ENCODE assay signal across 8 cellular contexts in genomic region chr16:11583889-11584565, GRCh38. TPM values are rescaled to one million over a fixed set of nuclear protein-coding genes. Genes with fewer than 3 reads are reported as not detected.
DNase-seq lines count a peak whose midpoint lies in the region; ATAC-seq and TF ChIP-seq lines count a peak whose summit lies in the region.

No MANE protein-coding gene starts in this region.

- WGBS in mammary epithelial cell (ENCODE audit: low coverage, missing lambda C conversion rate), result 8% methylated on average over 7 of the region's 7 CpGs

- H3K27me3 Mint-ChIP-seq in naive thymus-derived CD4-positive, alpha-beta T cell, result peaks cover 0 to 7% (median 0%) of the 10 kb centered on the region in 5 donors
- H3K27me3 Mint-ChIP-seq in Caco-2 (ENCODE audit: insufficient read depth, unreplicated experiment), result no peaks in the 10 kb centered on the region

- H2AFZ ChIP-seq in DND-41 (ENCODE audit: low read depth, low read length) (no peak overlapping the region), Loucy (ENCODE audit: low read length) (no peak overlapping the region; the same call in 1 of the 2 replicates), mammary epithelial cell (ENCODE audit: low read depth, low read length) (no peak overlapping the region)

- H3K36me3 ChIP-seq in DND-41 (ENCODE audit: insufficient read depth, low read length) (no peaks in the 10 kb centered on the region), Loucy (ENCODE audit: insufficient read depth, low read length) (no peaks in the 10 kb centered on the region), mammary epithelial cell (ENCODE audit: insufficient read depth, low read length) (no peaks in the 10 kb centered on the region), Caco-2 (ENCODE audit: control insufficient read depth, insufficient read depth, low read length) (no peaks in the 10 kb centered on the region)
- H3K36me3 ChIP-seq in naive thymus-derived CD4-positive, alpha-beta T cell (ENCODE audit: control insufficient read depth in 2 of 3, insufficient read depth in 3 of 3, low read length in 3 of 3), result no peaks in the 10 kb centered on the region

- peaks cover 31% of the 10 kb centered on the region for H3K4me1 ChIP-seq in DND-41 (ENCODE audit: insufficient read depth, low read length)
- H3K4me1 ChIP-seq in Loucy (ENCODE audit: insufficient read depth, low read length, poor library complexity, severe bottlenecking), result peaks cover 41% of the 10 kb centered on the region
- peaks cover 30% of the 10 kb centered on the region for H3K4me1 ChIP-seq in mammary epithelial cell (ENCODE audit: insufficient read depth, low read length)
- peaks cover 42 to 57% of the 10 kb centered on the region in 2 donors for H3K4me1 ChIP-seq in naive thymus-derived CD4-positive, alpha-beta T cell (ENCODE audit: control insufficient read depth in 2 of 2, insufficient read depth in 2 of 2, low read length in 2 of 2)
- peaks cover 22% of the 10 kb centered on the region for H3K4me1 ChIP-seq in Caco-2

- H3K9ac ChIP-seq in DND-41 (ENCODE audit: low read depth, low read length), result no peak overlapping the region
- H3K9ac ChIP-seq in Loucy (ENCODE audit: low read depth, low read length, poor library complexity, severe bottlenecking), result peak overlapping the region; percentile 67
- H3K9ac ChIP-seq in mammary epithelial cell (ENCODE audit: insufficient read depth, low read length), result peak overlapping the region; percentile 52

- H3K79me2 ChIP-seq in DND-41 (ENCODE audit: insufficient read depth, low read length) (no peaks in the 10 kb centered on the region), Loucy (ENCODE audit: insufficient read depth, low read length) (peaks cover 22% of the 10 kb centered on the region), mammary epithelial cell (ENCODE audit: insufficient read depth, low read length) (peaks cover 82% of the 10 kb centered on the region)

- H3K9me3 Mint-ChIP-seq in naive thymus-derived CD4-positive, alpha-beta T cell, result no peaks in the 10 kb centered on the region
- no peaks in the 10 kb centered on the region for H3K9me3 Mint-ChIP-seq in Caco-2 (ENCODE audit: unreplicated experiment)

- H3K27ac ChIP-seq in DND-41 (ENCODE audit: low read length) (no peak overlapping the region), mammary epithelial cell (ENCODE audit: insufficient read depth, low read depth, low read length) (peak overlapping the region; percentile 13)
- H3K27ac ChIP-seq in naive thymus-derived CD4-positive, alpha-beta T cell (ENCODE audit: low read depth, low read length), result peak overlapping the region; percentile 94

- intact Hi-C loops in mammary epithelial cell (cut with micrococcal nuclease), result loop anchor here (2.0 to 10.0 kb wide), 2 partner anchors 51 to 131 kb away; no protein-coding TSS in a partner anchor
- intact Hi-C loops in naive thymus-derived CD4-positive, alpha-beta T cell (cut with micrococcal nuclease), result loop anchor here (1.0 to 10.0 kb wide), 12 partner anchors 12 to 639 kb away; partner anchors contain the start of genes ZC3H7A (in 2 of the 2), CLEC16A (in 1 of the 2), DEXI (in 1 of the 2) and SOCS1 (in 1 of the 2)
- intact Hi-C loops in Caco-2 (cut with micrococcal nuclease; ENCODE audit: unreplicated experiment), result no loop called here

- H4K20me1 ChIP-seq in DND-41 (ENCODE audit: insufficient read depth, low read length), result no peaks in the 10 kb centered on the region; the same call in 1 of the 2 replicates
- H4K20me1 ChIP-seq in Loucy (ENCODE audit: insufficient read depth, low read length, poor library complexity, severe bottlenecking), result no peaks in the 10 kb centered on the region
- H4K20me1 ChIP-seq in mammary epithelial cell (ENCODE audit: insufficient read depth, low read length), result peaks cover 2% of the 10 kb centered on the region

- H3F3A ChIP-seq in Loucy (ENCODE audit: low read depth), result no peaks in the 10 kb centered on the region

- peaks cover 54 to 73% (median 64%) of the 10 kb centered on the region in 7 donors for H3K4me1 Mint-ChIP-seq in naive thymus-derived CD4-positive, alpha-beta T cell
- no peaks in the 10 kb centered on the region for H3K4me1 Mint-ChIP-seq in Caco-2 (ENCODE audit: low read depth, unreplicated experiment)

- dilution Hi-C loops in mammary epithelial cell (cut with HindIII; ENCODE audit: low sequenced_read_pairs), result no loop called here

- H3K27ac Mint-ChIP-seq in naive thymus-derived CD4-positive, alpha-beta T cell, result peak overlapping the region; percentile 87 to 99 (median 97)
- no peak overlapping the region for H3K27ac Mint-ChIP-seq in Caco-2 (ENCODE audit: unreplicated experiment)

- H3K4me2 ChIP-seq in DND-41 (ENCODE audit: insufficient read depth, low read length) (peak overlapping the region; percentile 7; the same call in 1 of the 2 replicates), Loucy (ENCODE audit: low read depth, low read length, poor library complexity, severe bottlenecking) (peak overlapping the region; percentile 75), mammary epithelial cell (ENCODE audit: insufficient read depth, low read depth, low read length) (peak overlapping the region; percentile 83)

- peaks cover 0 to 14% (median 4%) of the 10 kb centered on the region in 5 donors for H3K36me3 Mint-ChIP-seq in naive thymus-derived CD4-positive, alpha-beta T cell
- H3K36me3 Mint-ChIP-seq in Caco-2 (ENCODE audit: insufficient read depth, unreplicated experiment), result peaks cover 13% of the 10 kb centered on the region

- no peaks in the 10 kb centered on the region for H3K9me2 ChIP-seq in Loucy (replicated peaks; ENCODE audit: low read depth, low read length)

- no peak for TF ChIP-seq CTCF in DND-41 (IDR thresholded peaks at IDR 0.05; ENCODE audit: borderline replicate concordance, extremely low read depth, low read length, poor library complexity, severe bottlenecking)
- no peak for TF ChIP-seq CTCF in Loucy (conservative IDR thresholded peaks at IDR 0.05; ENCODE audit: low read length)
- TF ChIP-seq CTCF in mammary epithelial cell (conservative IDR thresholded peaks at IDR 0.05 in 1 of 2, IDR thresholded peaks at IDR 0.05 in 1 of 2; ENCODE audit: extremely low read depth in 1 of 2, insufficient read depth in 1 of 2, low read depth in 1 of 2, low read length in 2 of 2), result no peak
- no peak for TF ChIP-seq CTCF in Caco-2 (IDR thresholded peaks at IDR 0.05; ENCODE audit: insufficient read depth in 1 of 2, low read depth in 1 of 2, low read length in 1 of 2, severe bottlenecking in 1 of 2, unreplicated experiment in 1 of 2)

- no peak overlapping the region for H3K4me3 ChIP-seq in DND-41 (ENCODE audit: low read depth in 1 of 2, low read length in 2 of 2)
- H3K4me3 ChIP-seq in Loucy (ENCODE audit: low read length, poor library complexity, severe bottlenecking), result peak overlapping the region; percentile 78
- H3K4me3 ChIP-seq in mammary epithelial cell (replicated peaks in 1 of 3; ENCODE audit: insufficient read depth in 1 of 3, low read depth in 2 of 3, low read length in 3 of 3), result peak overlapping the region; percentile 30 to 88 (median 72)
- peak overlapping the region; percentile 88 for H3K4me3 ChIP-seq in naive thymus-derived CD4-positive, alpha-beta T cell (ENCODE audit: low read length)
- H3K4me3 ChIP-seq in Caco-2 (ENCODE audit: low read depth, low read length), result no peak overlapping the region

- peaks cover 30% of the 10 kb centered on the region for H3K27me3 ChIP-seq in DND-41 (ENCODE audit: insufficient read depth, low read length, poor library complexity)
- no peaks in the 10 kb centered on the region for H3K27me3 ChIP-seq in Loucy (ENCODE audit: insufficient read depth, low read length, poor library complexity, severe bottlenecking)
- H3K27me3 ChIP-seq in mammary epithelial cell (ENCODE audit: insufficient read depth, low read length), result no peaks in the 10 kb centered on the region
- H3K27me3 ChIP-seq in naive thymus-derived CD4-positive, alpha-beta T cell (ENCODE audit: control insufficient read depth in 2 of 2, insufficient read depth in 2 of 2, low read length in 2 of 2), result no peaks in the 10 kb centered on the region
- H3K27me3 ChIP-seq in Caco-2 (replicated peaks; ENCODE audit: control insufficient read depth, insufficient read depth, low read length), result no peaks in the 10 kb centered on the region

- ATAC-seq in DND-41 (ENCODE audit: insufficient read depth, low read depth) (no peak), HG03442 (IDR thresholded peaks at IDR 0.05; ENCODE audit: unreplicated experiment) (no peak), HG02623 (IDR thresholded peaks at IDR 0.05; ENCODE audit: unreplicated experiment) (no peak)
- ATAC-seq in naive thymus-derived CD4-positive, alpha-beta T cell, result peak; percentile 8

- peak overlapping the region; percentile 82 to 100 (median 96) for H3K4me3 Mint-ChIP-seq in naive thymus-derived CD4-positive, alpha-beta T cell
- H3K4me3 Mint-ChIP-seq in Caco-2 (ENCODE audit: unreplicated experiment), result no peak overlapping the region

- POLR2A ChIA-PET in naive thymus-derived CD4-positive, alpha-beta T cell (lab: Charles Lee), result interaction anchor here (0.7 to 6.1 kb wide), 13 partner anchors 17 to 95 kb away, joined by 3 to 61 read pairs (median 4); no protein-coding TSS in a partner anchor
- POLR2A ChIA-PET in Caco-2 (lab: Charles Lee), result no interaction called here

- DNase-seq in DND-41, result no peak
- DNase-seq in mammary epithelial cell, result peak; percentile 20
- DNase-seq in naive thymus-derived CD4-positive, alpha-beta T cell, result no peak
- DNase-seq in NCI-H128 (lab: John Stamatoyannopoulos, UW; ENCODE audit: unreplicated experiment), result no peak
- DNase-seq in Caco-2, result no peak

- H3K9me3 ChIP-seq in DND-41 (ENCODE audit: insufficient read depth, low read length, severe bottlenecking) (no peaks in the 10 kb centered on the region), Loucy (ENCODE audit: insufficient read depth, low read depth, low read length) (no peaks in the 10 kb centered on the region), mammary epithelial cell (replicated peaks; ENCODE audit: insufficient read depth, low read length) (no peaks in the 10 kb centered on the region), Caco-2 (no peaks in the 10 kb centered on the region)
- H3K9me3 ChIP-seq in naive thymus-derived CD4-positive, alpha-beta T cell (ENCODE audit: control insufficient read depth in 2 of 3, low read length in 3 of 3), result no peaks in the 10 kb centered on the region

- in situ Hi-C loops in mammary epithelial cell (cut with MboI; ENCODE audit: low sequenced_read_pairs in 2 of 2), result loop anchor here in 1 of 2 donors (10.0 kb wide), 1 partner anchor 61 kb away; no protein-coding TSS in a partner anchor

- CTCF ChIA-PET in mammary epithelial cell (lab: Charles Lee; ENCODE audit: low non-redundant PET) (no interaction called here), Caco-2 (lab: Charles Lee) (interaction anchor here (0.8 kb wide), 1 partner anchor 52 kb away, joined by 3 read pairs; no protein-coding TSS in a partner anchor)
- CTCF ChIA-PET in naive thymus-derived CD4-positive, alpha-beta T cell (lab: Charles Lee), result interaction anchor here (0.7 to 3.6 kb wide), 9 partner anchors 38 to 229 kb away, joined by 3 to 21 read pairs (median 3); no protein-coding TSS in a partner anchor

- BruUV-seq in mammary epithelial cell (replicated peaks; lab: Mats Ljungman, UMichigan), result no TSS peak
- BruUV-seq in Caco-2 (replicated peaks; lab: Mats Ljungman, UMichigan), result no TSS peak

RNA-seq across cellular contexts. Expression of gene LITAF, which starts 2.7 kb away (rescaled TPM):
- total RNA-seq in mammary epithelial cell (100 to 1,000 TPM; 128 to 197 TPM), Caco-2 (2022) (47.9 and 60.9 TPM in 2 replicates)
- 180 TPM for polyA plus RNA-seq in mammary epithelial cell
- polyA minus RNA-seq in mammary epithelial cell, result 276 TPM
- 100 to 1,000 TPM; 126 to 278 (median 208) TPM for total RNA-seq in naive thymus-derived CD4-positive, alpha-beta T cell
- 100 to 1,000 TPM; 525 to 563 TPM for polyA plus RNA-seq in naive thymus-derived CD4-positive, alpha-beta T cell

Comparison
In these comparisons a context has a peak if more than half of its experiments do, and no peak if none do; other contexts are left out.
1. H3K4me2 ChIP-seq: peak in every context shown above with its lines; median percentile 83 in mammary epithelial cell; 75 in Loucy; 7 in DND-41.
2. H3K4me3 ChIP-seq: peak in Loucy (single experiment), mammary epithelial cell (3 of 3) and naive thymus-derived CD4-positive, alpha-beta T cell (single experiment); none in DND-41 (0 of 2) and Caco-2 (single experiment).